9 cellular contexts compared by ENCODE assay signal in genomic region chr4:84451546-84451945, GRCh38. TPM values are rescaled to one million over a fixed set of nuclear protein-coding genes. Genes with fewer than 3 reads are reported as not detected.
DNase-seq lines count a peak whose midpoint lies in the region; ATAC-seq, FAIRE-seq and TF ChIP-seq lines count a peak whose summit lies in the region.
"Had no signal": no experiment of that assay in that cellular context is flagged by ENCODE, and none has a peak within 500 bp of the region (broad histone marks: within the 10 kb centered on the region; RNA-seq: fewer than 3 reads in every experiment).

No MANE protein-coding gene starts in this region.

- peak; percentile 22 for TF ChIP-seq CTCF in HepG2 (CRISPR knock-in tag; IDR thresholded peaks at IDR 0.05)
- peak in 2 of 4 donors; percentile 19 to 36 for TF ChIP-seq CTCF in right lobe of liver (IDR thresholded peaks at IDR 0.05)
- TF ChIP-seq CTCF in Panc1 (IDR thresholded peaks at IDR 0.05) = peak; percentile 53; the same call in 1 of the 2 replicates
- TF ChIP-seq CTCF in fibroblast of the aortic adventitia (IDR thresholded peaks at IDR 0.05; ENCODE audit: insufficient read depth, low read length) = peak; percentile 50

- no peaks in the 10 kb centered on the region for H3K9me3 ChIP-seq in HepG2 (ENCODE audit: low read length)
- H3K9me3 ChIP-seq in right lobe of liver = no peaks in the 10 kb centered on the region
- no peaks in the 10 kb centered on the region for H3K9me3 ChIP-seq in Panc1 (ENCODE audit: control insufficient read depth, insufficient read depth, low read depth, low read length)

- H3K27ac Mint-ChIP-seq in activated CD4-positive, alpha-beta T cell treated with anti-CD3 and anti-CD28 coated beads for 36 hours = no peak overlapping the region

- TF ChIP-seq EP300 in HepG2 (IDR thresholded peaks at IDR 0.05; ENCODE audit: low read depth in 2 of 2, low read length in 2 of 2) = no peak
- no peak for TF ChIP-seq EP300 in HepG2 (CRISPR knock-in tag; IDR thresholded peaks at IDR 0.05; ENCODE audit: borderline replicate concordance)

- FAIRE-seq in HepG2 (lab: Jason Lieb, UNC) = no peak

- ATAC-seq in HepG2 = no peak
- no peak for ATAC-seq in right lobe of liver
- ATAC-seq in Panc1 = no peak
- no peak for ATAC-seq in GM18907 (IDR thresholded peaks at IDR 0.05; ENCODE audit: unreplicated experiment)
- no peak for ATAC-seq in GM19467 (IDR thresholded peaks at IDR 0.05; ENCODE audit: unreplicated experiment)
- ATAC-seq in activated CD4-positive, alpha-beta T cell treated with anti-CD3 and anti-CD28 coated beads for 36 hours = no peak
- ATAC-seq: activated T-cell treated with anti-CD3 and anti-CD28 coated beads, Interleukin-2, amount 50 U/mL, for 4 hours had no signal

- POLR2A ChIA-PET in HepG2 (lab: Yijun Ruan, JAX) = no interaction called here
- POLR2A ChIA-PET in Panc1 (lab: Charles Lee) = no interaction called here
- POLR2A ChIA-PET in activated CD4-positive, alpha-beta T cell treated with anti-CD3 and anti-CD28 coated beads for 36 hours (lab: Charles Lee) = no interaction called here

- H3K79me2 ChIP-seq in HepG2 (ENCODE audit: insufficient read depth, low read length) = no peaks in the 10 kb centered on the region

- H3K27me3 ChIP-seq in HepG2 (ENCODE audit: control insufficient read depth in 1 of 2, insufficient read depth in 2 of 2, low read length in 2 of 2) (no peaks in the 10 kb centered on the region), right lobe of liver (no peaks in the 10 kb centered on the region), Panc1 (ENCODE audit: control insufficient read depth, insufficient read depth, low read length) (no peaks in the 10 kb centered on the region)

- no TSS peak for BruUV-seq in HepG2 (replicated peaks; lab: Mats Ljungman, UMichigan)
- BruUV-seq in Panc1 (replicated peaks; lab: Mats Ljungman, UMichigan) = no TSS peak

- no peaks in the 10 kb centered on the region for H4K20me1 ChIP-seq in HepG2 (ENCODE audit: insufficient read depth, low read length)

- no peak overlapping the region for H2AFZ ChIP-seq in HepG2 (ENCODE audit: low read length)

- H3K36me3 ChIP-seq in HepG2 (replicated peaks in 1 of 2; ENCODE audit: control insufficient read depth in 1 of 2, insufficient read depth in 2 of 2, low read length in 2 of 2) (no peaks in the 10 kb centered on the region), right lobe of liver (no peaks in the 10 kb centered on the region), Panc1 (ENCODE audit: control insufficient read depth, insufficient read depth, low read length) (no peaks in the 10 kb centered on the region)

- intact Hi-C loops in HepG2 (cut with micrococcal nuclease; ENCODE audit: unreplicated experiment) = no loop called here
- intact Hi-C loops in right lobe of liver (cut with DNase I) = no loop called here
- intact Hi-C loops in Panc1 (cut with micrococcal nuclease; ENCODE audit: unreplicated experiment) = no loop called here
- intact Hi-C loops in activated CD4-positive, alpha-beta T cell treated with anti-CD3 and anti-CD28 coated beads for 36 hours (cut with DNase I, micrococcal nuclease) = no loop called here

- H3K4me2 ChIP-seq in HepG2 (ENCODE audit: low read depth, low read length) = no peak overlapping the region

- H3K27me3 Mint-ChIP-seq in activated CD4-positive, alpha-beta T cell treated with anti-CD3 and anti-CD28 coated beads for 36 hours = peaks cover 18% of the 10 kb centered on the region

- H3K36me3 Mint-ChIP-seq in activated CD4-positive, alpha-beta T cell treated with anti-CD3 and anti-CD28 coated beads for 36 hours (ENCODE audit: low read depth) = no peaks in the 10 kb centered on the region

- no peak overlapping the region for H3K4me3 Mint-ChIP-seq in activated CD4-positive, alpha-beta T cell treated with anti-CD3 and anti-CD28 coated beads for 36 hours
- H3K4me3 Mint-ChIP-seq: activated T-cell treated with anti-CD3 and anti-CD28 coated beads, Interleukin-2, amount 50 U/mL, for 4 hours had no signal

- TF ChIP-seq POLR2A in HepG2 (IDR thresholded peaks at IDR 0.05; ENCODE audit: insufficient read depth in 1 of 2, low read depth in 2 of 2, low read length in 2 of 2) = no peak
- TF ChIP-seq POLR2A in right lobe of liver (IDR thresholded peaks at IDR 0.05) = no peak

- no peak for DNase-seq in HepG2 (ENCODE audit: low spot score)
- no peak for DNase-seq in right lobe of liver
- no peak for DNase-seq in Panc1 (ENCODE audit: low read depth, low spot score)
- DNase-seq in fibroblast of the aortic adventitia (ENCODE audit: low read depth) = peak; percentile 5
- no peak for DNase-seq in stimulated activated naive CD4-positive, alpha-beta T cell treated with Interleukin-2 at 50 U/mL for 16 hours (lab: John Stamatoyannopoulos, UW)
- no peak for DNase-seq in activated CD4-positive, alpha-beta T cell treated with anti-CD3 and anti-CD28 coated beads for 36 hours
- DNase-seq: activated T-cell treated with anti-CD3 and anti-CD28 coated beads, Interleukin-2, amount 50 U/mL, for 4 hours had no signal

- no peaks in the 10 kb centered on the region for H3K4me1 Mint-ChIP-seq in activated CD4-positive, alpha-beta T cell treated with anti-CD3 and anti-CD28 coated beads for 36 hours

- H3K9ac ChIP-seq in HepG2 (ENCODE audit: insufficient read depth, low read depth, low read length) = no peak overlapping the region

- in situ Hi-C loops in HepG2 (cut with HindIII; ENCODE audit: extremely low pct_ligation_motif_present, low pct_unique_long_range_greater_than_20kb) = no loop called here
- in situ Hi-C loops in Panc1 (cut with HindIII; ENCODE audit: low pct_unique_long_range_greater_than_20kb, low sequenced_read_pairs) = no loop called here

- H3K27ac ChIP-seq in HepG2 (ENCODE audit: extremely low read length, insufficient read depth, low read length) = no peak overlapping the region
- no peak overlapping the region for H3K27ac ChIP-seq in right lobe of liver
- no peak overlapping the region for H3K27ac ChIP-seq in Panc1 (ENCODE audit: low read length)

- 0% methylated on average over 3 of the region's 3 CpGs for WGBS in HepG2 (ENCODE audit: low lambda C conversion rate)
- WGBS in right lobe of liver (ENCODE audit: insufficient coverage, low coverage, low lambda C conversion rate, missing lambda C conversion rate) = 30% methylated on average over 3 of the region's 3 CpGs

- no peaks in the 10 kb centered on the region for H3K9me3 Mint-ChIP-seq in activated CD4-positive, alpha-beta T cell treated with anti-CD3 and anti-CD28 coated beads for 36 hours (ENCODE audit: low read depth)
- H3K9me3 Mint-ChIP-seq: activated T-cell treated with anti-CD3 and anti-CD28 coated beads, Interleukin-2, amount 50 U/mL, for 4 hours had no signal

- TF ChIP-seq RAD21 in HepG2 (CRISPR knock-in tag; IDR thresholded peaks at IDR 0.05) = no peak

- CTCF ChIA-PET in HepG2 (lab: Yijun Ruan, JAX; ENCODE audit: low intra/inter-chr PET ratio, low total read pairs) (no interaction called here), Panc1 (lab: Charles Lee) (interaction anchor here (0.9 kb wide), 1 partner anchor 596 kb away, joined by 4 read pairs; no protein-coding TSS in a partner anchor)
- CTCF ChIA-PET in activated CD4-positive, alpha-beta T cell treated with anti-CD3 and anti-CD28 coated beads for 36 hours (lab: Charles Lee) = interaction anchor here (1.0 to 1.5 kb wide), 3 partner anchors 17 to 807 kb away, joined by 3 to 4 read pairs (median 3); no protein-coding TSS in a partner anchor

- H3K4me3 ChIP-seq in HepG2 (replicated peaks in 1 of 3; ENCODE audit: insufficient read depth in 1 of 3, low read depth in 2 of 3, low read length in 3 of 3) = no peak overlapping the region
- H3K4me3 ChIP-seq in right lobe of liver = no peak overlapping the region
- H3K4me3 ChIP-seq in Panc1 (ENCODE audit: low read depth in 2 of 2, low read length in 2 of 2) = no peak overlapping the region
- H3K4me3 ChIP-seq in fibroblast of the aortic adventitia (ENCODE audit: low read depth, low read length) = no peak overlapping the region

- H3K4me1 ChIP-seq in HepG2 (ENCODE audit: insufficient read depth, low read length) (no peaks in the 10 kb centered on the region), right lobe of liver (no peaks in the 10 kb centered on the region), Panc1 (ENCODE audit: control insufficient read depth, insufficient read depth, low read length) (no peaks in the 10 kb centered on the region)

TF ChIP-seq in HepG2, 621 proteins besides CTCF, POLR2A, EP300 and RAD21 (continues in another document):
- peak; percentile 17; the same call in 1 of the 2 replicates for TF ChIP-seq STAG1 (CRISPR knock-in tag; IDR thresholded peaks at IDR 0.05)

RNA-seq across cellular contexts. Expression of gene NKX6-1, which starts 47.5 kb away (rescaled TPM):
- total RNA-seq in HepG2 (2016; rRNA removed; fragmentation: Illumina TruSeq; extraction: Trizol) = not detected in 2 replicates
- not detected in 2 replicates for total RNA-seq in HepG2 (2016; cell fraction: cytosol; rRNA removed; fragmentation: Illumina TruSeq; extraction: Trizol; ENCODE audit: low read depth)
- not detected in 2 replicates for total RNA-seq in HepG2 (2016; cell fraction: insoluble cytoplasmic fraction; rRNA removed; fragmentation: Illumina TruSeq; extraction: Trizol)
- total RNA-seq in HepG2 (2016; cell fraction: membrane; rRNA removed; fragmentation: Illumina TruSeq; extraction: Trizol) = not detected in 2 replicates
- total RNA-seq in HepG2 (2016; cell fraction: nucleus; rRNA removed; fragmentation: Illumina TruSeq; extraction: Trizol) = not detected in 2 replicates
- not detected in 2 replicates for polyA plus RNA-seq in HepG2 (2011; rRNA removed)
- polyA plus RNA-seq in HepG2 (2011; cell fraction: cytosol; rRNA removed) = not detected in 2 replicates
- not detected in 2 replicates for polyA plus RNA-seq in HepG2 (2011; cell fraction: nucleus; rRNA removed)
- not detected in 2 replicates for polyA plus RNA-seq in HepG2 (2012)
- polyA plus RNA-seq in HepG2 (2016; cell fraction: cytosol; fragmentation: Illumina TruSeq; extraction: Trizol; ENCODE audit: low read depth) = not detected in 2 replicates
- not detected in 2 replicates for polyA plus RNA-seq in HepG2 (2016; cell fraction: insoluble cytoplasmic fraction; fragmentation: Illumina TruSeq; extraction: Trizol; ENCODE audit: low read depth)
- not detected in 2 replicates for polyA plus RNA-seq in HepG2 (2016; cell fraction: membrane; fragmentation: Illumina TruSeq; extraction: Trizol; ENCODE audit: low read depth)
- polyA plus RNA-seq in HepG2 (2016; cell fraction: nucleus; fragmentation: Illumina TruSeq; extraction: Trizol; ENCODE audit: insufficient read depth, low read depth) = not detected in 2 replicates
- polyA minus RNA-seq in HepG2 (2011; rRNA and poly(A)+ RNA removed; ENCODE audit: low replicate concordance) = not detected in 2 replicates
- polyA minus RNA-seq in HepG2 (2011; cell fraction: cytosol; rRNA and poly(A)+ RNA removed) = not detected in 2 replicates
- polyA minus RNA-seq in HepG2 (2011; cell fraction: nucleus; rRNA and poly(A)+ RNA removed) = not detected in 2 replicates
- not detected for total RNA-seq in right lobe of liver
- 1.1 TPM for total RNA-seq in Panc1 (2021; ENCODE audit: unreplicated experiment)
- polyA plus RNA-seq in Panc1 (2012; ENCODE audit: insufficient read length) = 0.74 TPM
- total RNA-seq in fibroblast of the aortic adventitia (ENCODE audit: low replicate concordance) = 0.18 TPM in 1 of 2 replicates, not detected in the other
- not detected for total RNA-seq in activated CD4-positive, alpha-beta T cell treated with anti-CD3 and anti-CD28 coated beads for 36 hours
- total RNA-seq: activated T-cell treated with anti-CD3 and anti-CD28 coated beads, Interleukin-2, amount 50 U/mL, for 4 hours had no signal
